Comparison of ENCODE assay signal across 8 cellular contexts in the genomic region with DNA sequence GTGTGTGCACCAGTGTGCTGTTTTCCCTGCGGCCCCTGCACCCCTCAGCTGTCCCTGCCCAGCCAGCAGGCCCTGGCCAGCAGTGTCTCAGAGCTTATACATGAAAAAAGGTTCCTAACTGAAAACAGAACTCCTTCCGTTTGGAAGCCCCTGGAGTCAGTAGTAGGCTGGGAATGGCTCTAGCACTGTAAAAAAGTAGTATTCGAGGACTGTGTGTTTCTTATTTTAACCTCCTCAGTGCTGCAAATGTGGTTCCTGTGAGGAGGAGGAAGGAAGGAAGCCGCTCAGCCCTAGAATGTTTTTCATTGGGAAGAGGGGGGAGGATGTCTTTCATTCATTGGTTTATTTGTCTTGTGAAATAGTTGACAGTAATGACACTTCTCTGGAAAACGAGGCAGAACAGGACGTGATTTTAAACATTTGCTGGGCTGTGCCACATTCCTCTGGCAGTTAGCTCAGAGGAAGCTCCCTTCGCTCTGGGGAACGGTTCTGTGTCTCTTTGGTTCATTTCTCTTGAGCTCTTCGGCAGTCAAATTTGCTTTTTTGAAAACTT.
DNase-seq lines count a peak whose midpoint lies in the region; ATAC-seq and TF ChIP-seq lines count a peak whose summit lies in the region.

No MANE protein-coding gene starts in this region.

- intact Hi-C loops in sciatic nerve (cut with DNase I): no loop called here

- DNase-seq in NCI-H2107 treated with DMSO at 0.1 percent for 48 hours (lab: John Stamatoyannopoulos, UW; ENCODE audit: unreplicated experiment) (peak; percentile 54), NCI-H2107 (lab: John Stamatoyannopoulos, UW) (no peak), NAMALWA (ENCODE audit: low spot score) (peak; percentile 59), astrocyte of the cerebellum (ENCODE audit: low read depth) (no peak), sciatic nerve (ENCODE audit: low spot score) (no peak), GM19238 (ENCODE audit: insufficient read length, low spot score) (no peak)

- ATAC-seq in sciatic nerve (peak; percentile 72), GM19463 (IDR thresholded peaks at IDR 0.05; ENCODE audit: unreplicated experiment) (no peak)

- in situ Hi-C loops in astrocyte of the cerebellum (cut with HindIII; ENCODE audit: low sequenced_read_pairs): loop anchor here (5.0 kb wide), 1 partner anchor 32 kb away; no protein-coding TSS in a partner anchor

- H3K4me3 ChIP-seq in astrocyte of the cerebellum (ENCODE audit: low read depth, low read length) (peak overlapping the region; percentile 54), iPS-11a (ENCODE audit: low read depth, low read length) (peak overlapping the region; percentile 54)

- no peak for TF ChIP-seq CTCF in astrocyte of the cerebellum (IDR thresholded peaks at IDR 0.05; ENCODE audit: low read depth, low read length, missing control alignments)

Comparison
In these comparisons a context has a peak if more than half of its experiments do, and no peak if none do; other contexts are left out.
1. DNase-seq: peak in NCI-H2107 treated with DMSO at 0.1 percent for 48 hours (single experiment) and NAMALWA (single experiment); none in NCI-H2107 (single experiment), astrocyte of the cerebellum (single experiment), sciatic nerve (single experiment) and GM19238 (single experiment).